ENCODE assay signal across 1 cellular context in genomic region chr1:30902653-30903290, GRCh38.
TF ChIP-seq lines count a peak whose summit lies in the region.

No MANE protein-coding gene starts in this region.

TF ChIP-seq in HepG2, 621 proteins besides CTCF, POLR2A, EP300 and RAD21:
- TF ChIP-seq ZNF549 (CRISPR knock-in tag; IDR thresholded peaks at IDR 0.05) (no peak), HNRNPL (IDR thresholded peaks at IDR 0.05; ENCODE audit: low read depth, low read length) (peak; percentile 75), ZNF276 (CRISPR knock-in tag; IDR thresholded peaks at IDR 0.05; ENCODE audit: low read depth) (no peak), KDM2A (CRISPR knock-in tag; IDR thresholded peaks at IDR 0.05; ENCODE audit: borderline replicate concordance, low read depth) (0 out of 2 replicates have a peak, but pooled peaks have one; percentile 10), PRPF4 (IDR thresholded peaks at IDR 0.05; ENCODE audit: low read depth, low read length, poor library complexity, severe bottlenecking) (no peak), ZNF124 (CRISPR knock-in tag; IDR thresholded peaks at IDR 0.05) (no peak), ZNF773 (CRISPR knock-in tag; IDR thresholded peaks at IDR 0.05; ENCODE audit: borderline replicate concordance) (no peak), POGK (CRISPR knock-in tag; conservative IDR thresholded peaks at IDR 0.05) (no peak), TRAFD1 (CRISPR knock-in tag; IDR thresholded peaks at IDR 0.05; ENCODE audit: borderline replicate concordance) (no peak), FUBP1 (CRISPR knock-in tag; IDR thresholded peaks at IDR 0.05; ENCODE audit: borderline replicate concordance) (no peak), ZNF687 (CRISPR knock-in tag; IDR thresholded peaks at IDR 0.05) (peak; percentile 24), CREM (IDR thresholded peaks at IDR 0.05) (no peak), CREM (CRISPR knock-in tag; IDR thresholded peaks at IDR 0.05) (no peak), PHF8 (CRISPR knock-in tag; IDR thresholded peaks at IDR 0.05) (no peak), ZNF709 (CRISPR knock-in tag; IDR thresholded peaks at IDR 0.05) (0 out of 2 replicates have a peak, but pooled peaks have one; percentile 36), ZNF24 (IDR thresholded peaks at IDR 0.05) (0 out of 2 replicates have a peak, but pooled peaks have one; percentile 41), THAP7 (CRISPR knock-in tag; IDR thresholded peaks at IDR 0.05) (no peak), DPF2 (CRISPR knock-in tag; IDR thresholded peaks at IDR 0.05; ENCODE audit: borderline replicate concordance, low read depth) (no peak), ZNF264 (CRISPR knock-in tag; IDR thresholded peaks at IDR 0.05) (no peak), RCOR2 (CRISPR knock-in tag; IDR thresholded peaks at IDR 0.05) (no peak), ZNF7 (CRISPR knock-in tag; IDR thresholded peaks at IDR 0.05) (no peak), PAXIP1 (CRISPR knock-in tag; conservative IDR thresholded peaks at IDR 0.05) (no peak), SNAI1 (CRISPR knock-in tag; IDR thresholded peaks at IDR 0.05; ENCODE audit: borderline replicate concordance) (no peak)
